ENCODE assay signal across 11 cellular contexts in genomic region chr9:3397726-3398125, GRCh38.
DNase-seq lines count a peak whose midpoint lies in the region; ATAC-seq and TF ChIP-seq lines count a peak whose summit lies in the region.
"Had no signal": no experiment of that assay in that cellular context is flagged by ENCODE, and none has a peak within 500 bp of the region (broad histone marks: within the 10 kb centered on the region; RNA-seq: fewer than 3 reads in every experiment).

No MANE protein-coding gene starts in this region.

- peak overlapping the region; percentile 13 to 72 for H3K27ac Mint-ChIP-seq in effector memory CD8-positive, alpha-beta T cell

- ATAC-seq in GM18505 (IDR thresholded peaks at IDR 0.05; ENCODE audit: unreplicated experiment) = peak; percentile 23
- peak; percentile 29 for ATAC-seq in GM21447 (IDR thresholded peaks at IDR 0.05; ENCODE audit: unreplicated experiment)
- ATAC-seq in HG03575 (IDR thresholded peaks at IDR 0.05; ENCODE audit: extremely low read depth, insufficient number of reproducible peaks, low FRiP score, unreplicated experiment) = peak; percentile 11
- no peak for ATAC-seq in effector memory CD8-positive, alpha-beta T cell (replicated peaks)
- ATAC-seq in GM18520 (IDR thresholded peaks at IDR 0.05; ENCODE audit: unreplicated experiment) = no peak

- H3K27me3 Mint-ChIP-seq in effector memory CD8-positive, alpha-beta T cell = no peaks in the 10 kb centered on the region

- no peak for DNase-seq in effector memory CD8-positive, alpha-beta T cell
- DNase-seq in SIG-M5 (lab: John Stamatoyannopoulos, UW) = no peak
- DNase-seq in stimulated activated CD8-positive, alpha-beta memory T cell treated with anti-CD3 and anti-CD28 coated beads, Interleukin-4, amount 100 ng/mL, for 48 hours = no peak
- no peak for DNase-seq in glomerular visceral epithelial cell (ENCODE audit: extremely low spot score)
- DNase-seq: activated effector memory CD4-positive, alpha-beta T cell treated with anti-CD3 and anti-CD28 coated beads, Interleukin-2, amount 50 U/mL, for 16 hours; erythroblast; NCI-H1105 treated with DMSO at 0.1 percent for 48 hours had no signal

- no peak for TF ChIP-seq POLR2A in GM18505 (IDR thresholded peaks at IDR 0.05; ENCODE audit: borderline replicate concordance, extremely low read depth, insufficient read depth, insufficient read length)

- H3K4me3 Mint-ChIP-seq in effector memory CD8-positive, alpha-beta T cell = peak overlapping the region; percentile 11 to 51

- peaks cover 7 to 19% of the 10 kb centered on the region in 2 donors for H3K4me1 Mint-ChIP-seq in effector memory CD8-positive, alpha-beta T cell (ENCODE audit: low read depth in 2 of 2)

- peaks cover 12% of the 10 kb centered on the region for H3K36me3 Mint-ChIP-seq in effector memory CD8-positive, alpha-beta T cell (ENCODE audit: insufficient read depth)

- H3K9me3 Mint-ChIP-seq in effector memory CD8-positive, alpha-beta T cell = no peaks in the 10 kb centered on the region

Comparison
In these comparisons a context has a peak if more than half of its experiments do, and no peak if none do; other contexts are left out.
1. ATAC-seq: peak in GM18505 (single experiment), GM21447 (single experiment) and HG03575 (single experiment); none in effector memory CD8-positive, alpha-beta T cell (single experiment) and GM18520 (single experiment).